Comparison of ENCODE assay signal across 1 cellular context in the genomic region with DNA sequence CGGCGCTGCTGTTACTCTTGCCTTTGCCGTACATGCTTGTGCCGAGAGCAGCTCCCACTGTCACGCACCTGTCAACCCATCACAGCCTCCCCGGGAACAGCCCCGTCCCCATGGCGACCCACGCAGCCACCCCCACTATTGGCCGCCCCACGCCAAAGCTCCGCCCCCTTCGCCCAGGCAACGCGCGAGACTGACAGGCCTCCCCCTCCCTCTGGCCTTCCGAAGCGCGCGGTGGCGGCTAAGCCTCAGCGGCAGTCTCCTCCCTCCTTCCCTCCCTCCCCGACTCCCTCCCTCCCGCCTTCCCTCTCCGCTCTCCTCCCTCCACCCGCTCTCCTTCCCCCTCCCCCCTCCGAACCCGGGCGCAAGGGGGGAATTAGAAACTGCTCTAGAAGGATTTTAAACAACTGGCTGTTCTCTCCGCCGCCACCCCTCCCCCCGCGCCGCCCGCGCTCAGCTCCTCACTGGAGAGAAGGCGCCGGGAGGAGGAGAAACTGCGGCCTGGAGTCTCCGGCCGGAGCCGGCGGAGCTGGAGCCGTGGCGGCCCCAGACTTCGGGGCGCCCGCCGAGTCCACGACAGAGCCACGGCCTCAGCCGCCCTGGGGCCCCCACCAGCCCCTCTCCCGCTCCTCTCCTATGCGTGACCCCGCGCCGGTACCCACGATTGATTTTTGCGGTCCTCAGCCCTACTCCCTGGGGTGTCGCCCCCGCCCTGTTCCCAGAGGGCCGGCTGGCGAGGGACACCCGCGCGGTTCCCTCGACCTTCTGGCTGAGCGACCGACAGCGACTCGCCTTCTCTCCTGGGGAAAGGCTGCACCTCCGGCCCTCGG.
TF ChIP-seq lines count a peak whose summit lies in the region.

A gene (minus strand): TSS at position 89 of the 827 bp plus-strand sequence. CDS start 55 bp downstream, at position 34.

TF ChIP-seq in HepG2, 621 proteins besides CTCF, POLR2A, EP300 and RAD21 (continued from another document):
- TF ChIP-seq, protein P1, sequence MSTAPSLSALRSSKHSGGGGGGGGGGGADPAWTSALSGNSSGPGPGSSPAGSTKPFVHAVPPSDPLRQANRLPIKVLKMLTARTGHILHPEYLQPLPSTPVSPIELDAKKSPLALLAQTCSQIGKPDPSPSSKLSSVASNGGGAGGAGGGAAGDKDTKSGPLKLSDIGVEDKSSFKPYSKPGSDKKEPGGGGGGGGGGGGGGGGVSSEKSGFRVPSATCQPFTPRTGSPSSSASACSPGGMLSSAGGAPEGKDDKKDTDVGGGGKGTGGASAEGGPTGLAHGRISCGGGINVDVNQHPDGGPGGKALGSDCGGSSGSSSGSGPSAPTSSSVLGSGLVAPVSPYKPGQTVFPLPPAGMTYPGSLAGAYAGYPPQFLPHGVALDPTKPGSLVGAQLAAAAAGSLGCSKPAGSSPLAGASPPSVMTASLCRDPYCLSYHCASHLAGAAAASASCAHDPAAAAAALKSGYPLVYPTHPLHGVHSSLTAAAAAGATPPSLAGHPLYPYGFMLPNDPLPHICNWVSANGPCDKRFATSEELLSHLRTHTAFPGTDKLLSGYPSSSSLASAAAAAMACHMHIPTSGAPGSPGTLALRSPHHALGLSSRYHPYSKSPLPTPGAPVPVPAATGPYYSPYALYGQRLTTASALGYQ (CRISPR knock-in tag; IDR thresholded peaks at IDR 0.05): no peak
- TF ChIP-seq, protein P2, sequence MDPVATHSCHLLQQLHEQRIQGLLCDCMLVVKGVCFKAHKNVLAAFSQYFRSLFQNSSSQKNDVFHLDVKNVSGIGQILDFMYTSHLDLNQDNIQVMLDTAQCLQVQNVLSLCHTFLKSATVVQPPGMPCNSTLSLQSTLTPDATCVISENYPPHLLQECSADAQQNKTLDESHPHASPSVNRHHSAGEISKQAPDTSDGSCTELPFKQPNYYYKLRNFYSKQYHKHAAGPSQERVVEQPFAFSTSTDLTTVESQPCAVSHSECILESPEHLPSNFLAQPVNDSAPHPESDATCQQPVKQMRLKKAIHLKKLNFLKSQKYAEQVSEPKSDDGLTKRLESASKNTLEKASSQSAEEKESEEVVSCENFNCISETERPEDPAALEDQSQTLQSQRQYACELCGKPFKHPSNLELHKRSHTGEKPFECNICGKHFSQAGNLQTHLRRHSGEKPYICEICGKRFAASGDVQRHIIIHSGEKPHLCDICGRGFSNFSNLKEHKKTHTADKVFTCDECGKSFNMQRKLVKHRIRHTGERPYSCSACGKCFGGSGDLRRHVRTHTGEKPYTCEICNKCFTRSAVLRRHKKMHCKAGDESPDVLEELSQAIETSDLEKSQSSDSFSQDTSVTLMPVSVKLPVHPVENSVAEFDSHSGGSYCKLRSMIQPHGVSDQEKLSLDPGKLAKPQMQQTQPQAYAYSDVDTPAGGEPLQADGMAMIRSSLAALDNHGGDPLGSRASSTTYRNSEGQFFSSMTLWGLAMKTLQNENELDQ (CRISPR knock-in tag; IDR thresholded peaks at IDR 0.05; ENCODE audit: borderline replicate concordance): no peak
- TF ChIP-seq, protein P3, sequence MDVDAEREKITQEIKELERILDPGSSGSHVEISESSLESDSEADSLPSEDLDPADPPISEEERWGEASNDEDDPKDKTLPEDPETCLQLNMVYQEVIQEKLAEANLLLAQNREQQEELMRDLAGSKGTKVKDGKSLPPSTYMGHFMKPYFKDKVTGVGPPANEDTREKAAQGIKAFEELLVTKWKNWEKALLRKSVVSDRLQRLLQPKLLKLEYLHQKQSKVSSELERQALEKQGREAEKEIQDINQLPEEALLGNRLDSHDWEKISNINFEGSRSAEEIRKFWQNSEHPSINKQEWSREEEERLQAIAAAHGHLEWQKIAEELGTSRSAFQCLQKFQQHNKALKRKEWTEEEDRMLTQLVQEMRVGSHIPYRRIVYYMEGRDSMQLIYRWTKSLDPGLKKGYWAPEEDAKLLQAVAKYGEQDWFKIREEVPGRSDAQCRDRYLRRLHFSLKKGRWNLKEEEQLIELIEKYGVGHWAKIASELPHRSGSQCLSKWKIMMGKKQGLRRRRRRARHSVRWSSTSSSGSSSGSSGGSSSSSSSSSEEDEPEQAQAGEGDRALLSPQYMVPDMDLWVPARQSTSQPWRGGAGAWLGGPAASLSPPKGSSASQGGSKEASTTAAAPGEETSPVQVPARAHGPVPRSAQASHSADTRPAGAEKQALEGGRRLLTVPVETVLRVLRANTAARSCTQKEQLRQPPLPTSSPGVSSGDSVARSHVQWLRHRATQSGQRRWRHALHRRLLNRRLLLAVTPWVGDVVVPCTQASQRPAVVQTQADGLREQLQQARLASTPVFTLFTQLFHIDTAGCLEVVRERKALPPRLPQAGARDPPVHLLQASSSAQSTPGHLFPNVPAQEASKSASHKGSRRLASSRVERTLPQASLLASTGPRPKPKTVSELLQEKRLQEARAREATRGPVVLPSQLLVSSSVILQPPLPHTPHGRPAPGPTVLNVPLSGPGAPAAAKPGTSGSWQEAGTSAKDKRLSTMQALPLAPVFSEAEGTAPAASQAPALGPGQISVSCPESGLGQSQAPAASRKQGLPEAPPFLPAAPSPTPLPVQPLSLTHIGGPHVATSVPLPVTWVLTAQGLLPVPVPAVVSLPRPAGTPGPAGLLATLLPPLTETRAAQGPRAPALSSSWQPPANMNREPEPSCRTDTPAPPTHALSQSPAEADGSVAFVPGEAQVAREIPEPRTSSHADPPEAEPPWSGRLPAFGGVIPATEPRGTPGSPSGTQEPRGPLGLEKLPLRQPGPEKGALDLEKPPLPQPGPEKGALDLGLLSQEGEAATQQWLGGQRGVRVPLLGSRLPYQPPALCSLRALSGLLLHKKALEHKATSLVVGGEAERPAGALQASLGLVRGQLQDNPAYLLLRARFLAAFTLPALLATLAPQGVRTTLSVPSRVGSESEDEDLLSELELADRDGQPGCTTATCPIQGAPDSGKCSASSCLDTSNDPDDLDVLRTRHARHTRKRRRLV (CRISPR knock-in tag; IDR thresholded peaks at IDR 0.05): no peak
- TF ChIP-seq ZNF746 (CRISPR knock-in tag; IDR thresholded peaks at IDR 0.05) (peak; percentile 94), HNRNPLL (IDR thresholded peaks at IDR 0.05; ENCODE audit: low read depth, low read length, poor library complexity, severe bottlenecking) (peak; percentile 47), ZNF672 (CRISPR knock-in tag; IDR thresholded peaks at IDR 0.05) (no peak), ZNF777 (CRISPR knock-in tag; IDR thresholded peaks at IDR 0.05) (peak; percentile 85), MAZ (IDR thresholded peaks at IDR 0.05; ENCODE audit: borderline replicate concordance, low read depth, low read length) (no peak; the same call in 1 of the 2 replicates), MAZ (CRISPR knock-in tag; IDR thresholded peaks at IDR 0.05; ENCODE audit: low read depth) (peak; percentile 60; the same call in 1 of the 2 replicates), PHF20 (CRISPR knock-in tag; IDR thresholded peaks at IDR 0.05) (peak; percentile 20; the same call in 1 of the 2 replicates), ZNF124 (CRISPR knock-in tag; IDR thresholded peaks at IDR 0.05) (no peak), ZKSCAN5 (CRISPR knock-in tag; IDR thresholded peaks at IDR 0.05) (no peak), ZNF234 (CRISPR knock-in tag; conservative IDR thresholded peaks at IDR 0.05) (no peak), KLF9 (CRISPR knock-in tag; IDR thresholded peaks at IDR 0.05; ENCODE audit: low read depth) (no peak), ZNF350 (CRISPR knock-in tag; IDR thresholded peaks at IDR 0.05; ENCODE audit: borderline replicate concordance, low read depth) (peak; percentile 25; the same call in 1 of the 2 replicates), ZBTB7A (CRISPR knock-in tag; IDR thresholded peaks at IDR 0.05) (no peak)
- TF ChIP-seq, protein P4, sequence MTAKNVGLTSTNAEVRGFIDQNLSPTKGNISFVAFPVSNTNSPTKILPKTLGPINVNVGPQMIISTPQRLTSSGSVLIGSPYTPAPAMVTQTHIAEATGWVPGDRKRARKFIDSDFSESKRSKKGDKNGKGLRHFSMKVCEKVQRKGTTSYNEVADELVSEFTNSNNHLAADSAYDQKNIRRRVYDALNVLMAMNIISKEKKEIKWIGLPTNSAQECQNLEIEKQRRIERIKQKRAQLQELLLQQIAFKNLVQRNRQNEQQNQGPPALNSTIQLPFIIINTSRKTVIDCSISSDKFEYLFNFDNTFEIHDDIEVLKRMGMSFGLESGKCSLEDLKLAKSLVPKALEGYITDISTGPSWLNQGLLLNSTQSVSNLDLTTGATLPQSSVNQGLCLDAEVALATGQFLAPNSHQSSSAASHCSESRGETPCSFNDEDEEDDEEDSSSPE (CRISPR knock-in tag; IDR thresholded peaks at IDR 0.05): peak; percentile 52; the same call in 1 of the 2 replicates
- TF ChIP-seq, protein P5, sequence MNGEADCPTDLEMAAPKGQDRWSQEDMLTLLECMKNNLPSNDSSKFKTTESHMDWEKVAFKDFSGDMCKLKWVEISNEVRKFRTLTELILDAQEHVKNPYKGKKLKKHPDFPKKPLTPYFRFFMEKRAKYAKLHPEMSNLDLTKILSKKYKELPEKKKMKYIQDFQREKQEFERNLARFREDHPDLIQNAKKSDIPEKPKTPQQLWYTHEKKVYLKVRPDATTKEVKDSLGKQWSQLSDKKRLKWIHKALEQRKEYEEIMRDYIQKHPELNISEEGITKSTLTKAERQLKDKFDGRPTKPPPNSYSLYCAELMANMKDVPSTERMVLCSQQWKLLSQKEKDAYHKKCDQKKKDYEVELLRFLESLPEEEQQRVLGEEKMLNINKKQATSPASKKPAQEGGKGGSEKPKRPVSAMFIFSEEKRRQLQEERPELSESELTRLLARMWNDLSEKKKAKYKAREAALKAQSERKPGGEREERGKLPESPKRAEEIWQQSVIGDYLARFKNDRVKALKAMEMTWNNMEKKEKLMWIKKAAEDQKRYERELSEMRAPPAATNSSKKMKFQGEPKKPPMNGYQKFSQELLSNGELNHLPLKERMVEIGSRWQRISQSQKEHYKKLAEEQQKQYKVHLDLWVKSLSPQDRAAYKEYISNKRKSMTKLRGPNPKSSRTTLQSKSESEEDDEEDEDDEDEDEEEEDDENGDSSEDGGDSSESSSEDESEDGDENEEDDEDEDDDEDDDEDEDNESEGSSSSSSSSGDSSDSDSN (CRISPR knock-in tag; IDR thresholded peaks at IDR 0.05): peak; percentile 60; the same call in 1 of the 2 replicates
- TF ChIP-seq, protein P6, sequence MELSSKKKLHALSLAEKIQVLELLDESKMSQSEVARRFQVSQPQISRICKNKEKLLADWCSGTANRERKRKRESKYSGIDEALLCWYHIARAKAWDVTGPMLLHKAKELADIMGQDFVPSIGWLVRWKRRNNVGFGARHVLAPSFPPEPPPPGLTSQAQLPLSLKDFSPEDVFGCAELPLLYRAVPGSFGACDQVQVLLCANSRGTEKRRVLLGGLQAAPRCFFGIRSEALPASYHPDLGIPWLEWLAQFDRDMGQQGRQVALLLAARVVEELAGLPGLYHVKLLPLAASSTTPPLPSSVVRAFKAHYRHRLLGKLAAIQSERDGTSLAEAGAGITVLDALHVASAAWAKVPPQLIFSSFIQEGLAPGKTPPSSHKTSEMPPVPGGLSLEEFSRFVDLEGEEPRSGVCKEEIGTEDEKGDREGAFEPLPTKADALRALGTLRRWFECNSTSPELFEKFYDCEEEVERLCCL (CRISPR knock-in tag; IDR thresholded peaks at IDR 0.05; ENCODE audit: borderline replicate concordance): no peak
